In genomic region chr1:44029911-44030605, GRCh38 we compare ENCODE assay signal across 8 cellular contexts. TPM values are rescaled to one million over a fixed set of nuclear protein-coding genes. Genes with fewer than 3 reads are reported as not detected.
DNase-seq lines count a peak whose midpoint lies in the region; ATAC-seq lines count a peak whose summit lies in the region.

No MANE protein-coding gene starts in this region.

- H3K36me3 Mint-ChIP-seq in activated T-helper 1 cell treated with anti-CD3 and anti-CD28 coated beads, Interleukin-12 subunit alpha, Interleukin-12 subunit beta, Interleukin-2, Interleukin-4 antibody, amounts not matched to agents 30 ng/mL and 10 ng/mL and 1 ng/mL, durations not matched to agents 14 hours and 24 hours and 36 hours (ENCODE audit: low read depth), result peaks cover 2% of the 10 kb centered on the region
- no peaks in the 10 kb centered on the region for H3K36me3 Mint-ChIP-seq in natural killer cell treated with Interleukin-12 subunit alpha and Interleukin-12 subunit beta and Interleukin-15 and Interleukin-18, amount 100 ng/mL, for 72 hours

- H3K4me3 Mint-ChIP-seq in activated T-helper 1 cell treated with anti-CD3 and anti-CD28 coated beads, Interleukin-12 subunit alpha, Interleukin-12 subunit beta, Interleukin-2, Interleukin-4 antibody, amounts not matched to agents 30 ng/mL and 10 ng/mL and 1 ng/mL, durations not matched to agents 14 hours and 24 hours and 36 hours, result peak overlapping the region; percentile 90
- H3K4me3 Mint-ChIP-seq in natural killer cell treated with Interleukin-12 subunit alpha and Interleukin-12 subunit beta and Interleukin-15 and Interleukin-18, amount 100 ng/mL, for 72 hours, result peak overlapping the region; percentile 87

- peaks cover 30% of the 10 kb centered on the region for H3K4me1 Mint-ChIP-seq in activated T-helper 1 cell treated with anti-CD3 and anti-CD28 coated beads, Interleukin-12 subunit alpha, Interleukin-12 subunit beta, Interleukin-2, Interleukin-4 antibody, amounts not matched to agents 30 ng/mL and 10 ng/mL and 1 ng/mL, durations not matched to agents 14 hours and 24 hours and 36 hours (ENCODE audit: low read depth)
- H3K4me1 Mint-ChIP-seq in natural killer cell treated with Interleukin-12 subunit alpha and Interleukin-12 subunit beta and Interleukin-15 and Interleukin-18, amount 100 ng/mL, for 72 hours (ENCODE audit: low read depth in 2 of 2), result peaks cover 15% of the 10 kb centered on the region in 2 donors

- peak overlapping the region; percentile 92 for H3K27ac Mint-ChIP-seq in activated T-helper 1 cell treated with anti-CD3 and anti-CD28 coated beads, Interleukin-12 subunit alpha, Interleukin-12 subunit beta, Interleukin-2, Interleukin-4 antibody, amounts not matched to agents 30 ng/mL and 10 ng/mL and 1 ng/mL, durations not matched to agents 14 hours and 24 hours and 36 hours
- peak overlapping the region; percentile 71 to 86 for H3K27ac Mint-ChIP-seq in natural killer cell treated with Interleukin-12 subunit alpha and Interleukin-12 subunit beta and Interleukin-15 and Interleukin-18, amount 100 ng/mL, for 72 hours

- peak; percentile 58 for ATAC-seq in GM21717 (IDR thresholded peaks at IDR 0.05; ENCODE audit: unreplicated experiment)
- ATAC-seq in natural killer cell treated with Interleukin-12 subunit alpha and Interleukin-12 subunit beta and Interleukin-15 and Interleukin-18, amount 100 ng/mL, for 72 hours, result peak; percentile 89 to 93

- no peaks in the 10 kb centered on the region for H3K9me3 Mint-ChIP-seq in activated T-helper 1 cell treated with anti-CD3 and anti-CD28 coated beads, Interleukin-12 subunit alpha, Interleukin-12 subunit beta, Interleukin-2, Interleukin-4 antibody, amounts not matched to agents 30 ng/mL and 10 ng/mL and 1 ng/mL, durations not matched to agents 14 hours and 24 hours and 36 hours
- H3K9me3 Mint-ChIP-seq in natural killer cell treated with Interleukin-12 subunit alpha and Interleukin-12 subunit beta and Interleukin-15 and Interleukin-18, amount 100 ng/mL, for 72 hours, result no peaks in the 10 kb centered on the region

- intact Hi-C loops in activated T-helper 1 cell treated with anti-CD3 and anti-CD28 coated beads, Interleukin-12 subunit alpha, Interleukin-12 subunit beta, Interleukin-2, Interleukin-4 antibody, amounts not matched to agents 30 ng/mL and 10 ng/mL and 1 ng/mL, durations not matched to agents 14 hours and 24 hours and 36 hours (cut with micrococcal nuclease), result loop anchor here (1.0 to 5.0 kb wide), 9 partner anchors 39 to 982 kb away; partner anchors contain the start of genes ARMH1, ATP6V0B, CCDC24 and CFAP57

- peak overlapping the region; percentile 68 for H3K4me3 ChIP-seq in Jurkat, Clone E6-1 (ENCODE audit: low read length)

- H3K27me3 Mint-ChIP-seq in activated T-helper 1 cell treated with anti-CD3 and anti-CD28 coated beads, Interleukin-12 subunit alpha, Interleukin-12 subunit beta, Interleukin-2, Interleukin-4 antibody, amounts not matched to agents 30 ng/mL and 10 ng/mL and 1 ng/mL, durations not matched to agents 14 hours and 24 hours and 36 hours (ENCODE audit: insufficient read depth), result peaks cover 2% of the 10 kb centered on the region
- H3K27me3 Mint-ChIP-seq in natural killer cell treated with Interleukin-12 subunit alpha and Interleukin-12 subunit beta and Interleukin-15 and Interleukin-18, amount 100 ng/mL, for 72 hours, result no peaks in the 10 kb centered on the region

- peak; percentile 92 for DNase-seq in DMS79 treated with DMSO at 0.1 percent for 48 hours (lab: John Stamatoyannopoulos, UW)
- peak; percentile 86 for DNase-seq in Jurkat, Clone E6-1 (ENCODE audit: low read depth, low spot score)
- DNase-seq in RKO (ENCODE audit: low spot score), result peak; percentile 92
- DNase-seq in activated T-helper 1 cell treated with anti-CD3 and anti-CD28 coated beads, Interleukin-12 subunit alpha, Interleukin-12 subunit beta, Interleukin-2, Interleukin-4 antibody, amounts not matched to agents 30 ng/mL and 10 ng/mL and 1 ng/mL, durations not matched to agents 14 hours and 24 hours and 36 hours (ENCODE audit: low spot score), result peak; percentile 86
- DNase-seq in fibroblast of peridontal ligament (ENCODE audit: extremely low read depth), result peak; percentile 81
- peak; percentile 91 for DNase-seq in natural killer cell treated with Interleukin-12 subunit alpha and Interleukin-12 subunit beta and Interleukin-15 and Interleukin-18, amount 100 ng/mL, for 72 hours (ENCODE audit: low spot score)
- DNase-seq in stimulated activated naive CD4-positive, alpha-beta T cell (lab: John Stamatoyannopoulos, UW), result peak; percentile 69 to 92 (median 82)

RNA-seq across cellular contexts. Expression of gene SLC6A9, which starts 1.2 kb away (rescaled TPM):
- polyA plus RNA-seq in Jurkat, Clone E6-1 (2012; ENCODE audit: insufficient read depth, insufficient read length), result 2.2 TPM
- 7.0 and 7.4 TPM in 2 replicates for total RNA-seq in activated T-helper 1 cell treated with anti-CD3 and anti-CD28 coated beads, Interleukin-12 subunit alpha, Interleukin-12 subunit beta, Interleukin-2, Interleukin-4 antibody, amounts not matched to agents 30 ng/mL and 10 ng/mL and 1 ng/mL, durations not matched to agents 14 hours and 24 hours and 36 hours
- 1 to 10 TPM; 3.5 to 4.5 TPM for total RNA-seq in natural killer cell treated with Interleukin-12 subunit alpha and Interleukin-12 subunit beta and Interleukin-15 and Interleukin-18, amount 100 ng/mL, for 72 hours

RNA-seq across cellular contexts. Expression of gene CCDC24, which starts 38.7 kb away (rescaled TPM):
- 4.7 TPM for polyA plus RNA-seq in Jurkat, Clone E6-1 (2012; ENCODE audit: insufficient read depth, insufficient read length)
- total RNA-seq in activated T-helper 1 cell treated with anti-CD3 and anti-CD28 coated beads, Interleukin-12 subunit alpha, Interleukin-12 subunit beta, Interleukin-2, Interleukin-4 antibody, amounts not matched to agents 30 ng/mL and 10 ng/mL and 1 ng/mL, durations not matched to agents 14 hours and 24 hours and 36 hours, result 2.7 TPM in 2 replicates
- total RNA-seq in natural killer cell treated with Interleukin-12 subunit alpha and Interleukin-12 subunit beta and Interleukin-15 and Interleukin-18, amount 100 ng/mL, for 72 hours, result 1 to 10 TPM; 1.8 to 2.9 TPM

RNA-seq across cellular contexts. Expression of gene B4GALT2, which starts 51.0 kb away (rescaled TPM):
- polyA plus RNA-seq in Jurkat, Clone E6-1 (2012; ENCODE audit: insufficient read depth, insufficient read length), result 25.9 TPM
- 51.2 and 51.3 TPM in 2 replicates for total RNA-seq in activated T-helper 1 cell treated with anti-CD3 and anti-CD28 coated beads, Interleukin-12 subunit alpha, Interleukin-12 subunit beta, Interleukin-2, Interleukin-4 antibody, amounts not matched to agents 30 ng/mL and 10 ng/mL and 1 ng/mL, durations not matched to agents 14 hours and 24 hours and 36 hours
- 10 to 100 TPM; 12.8 to 48.6 TPM for total RNA-seq in natural killer cell treated with Interleukin-12 subunit alpha and Interleukin-12 subunit beta and Interleukin-15 and Interleukin-18, amount 100 ng/mL, for 72 hours

RNA-seq across cellular contexts. Expression of gene ATP6V0B, which starts 55.3 kb away (rescaled TPM):
- polyA plus RNA-seq in Jurkat, Clone E6-1 (2012; ENCODE audit: insufficient read depth, insufficient read length), result 168 TPM
- total RNA-seq in activated T-helper 1 cell treated with anti-CD3 and anti-CD28 coated beads, Interleukin-12 subunit alpha, Interleukin-12 subunit beta, Interleukin-2, Interleukin-4 antibody, amounts not matched to agents 30 ng/mL and 10 ng/mL and 1 ng/mL, durations not matched to agents 14 hours and 24 hours and 36 hours, result 187 and 195 TPM in 2 replicates
- 100 to 1,000 TPM; 161 to 203 TPM for total RNA-seq in natural killer cell treated with Interleukin-12 subunit alpha and Interleukin-12 subunit beta and Interleukin-15 and Interleukin-18, amount 100 ng/mL, for 72 hours

Comparison
In these comparisons a context has a peak if more than half of its experiments do, and no peak if none do; other contexts are left out.
1. Peak in every context shown above with its lines: DNase-seq, ATAC-seq and H3K4me3 ChIP-seq.